17 cellular contexts compared by ENCODE assay signal in the genomic region with DNA sequence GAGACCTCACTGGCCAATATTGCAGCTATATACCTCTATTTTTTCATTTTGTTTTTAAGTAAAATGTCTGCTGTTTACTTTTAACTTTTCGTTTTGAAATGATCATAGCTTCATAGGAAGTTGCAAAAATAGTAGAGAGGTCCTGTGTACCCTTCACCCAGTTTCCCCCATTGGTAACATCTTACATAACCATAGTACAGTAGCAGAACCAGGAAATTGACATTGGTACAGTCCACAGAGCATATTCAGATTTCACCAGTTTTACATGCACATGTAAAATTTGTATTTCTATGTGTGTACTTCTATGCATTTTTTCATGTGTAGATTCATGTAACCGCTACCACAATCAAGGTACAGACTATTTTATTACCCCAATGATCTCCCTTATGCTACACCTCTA.
"Had no signal": no experiment of that assay in that cellular context is flagged by ENCODE, and none has a peak within 500 bp of the region (broad histone marks: within the 10 kb centered on the region; RNA-seq: fewer than 3 reads in every experiment).

No MANE protein-coding gene starts in this region.

- ATAC-seq: body of pancreas; effector memory CD8-positive, alpha-beta T cell; left lung; stimulated activated naive CD8-positive, alpha-beta T cell treated with anti-CD3 and anti-CD28 coated beads, Interleukin-15, Interleukin-2, amounts not matched to agents 100 U/mL and 50 U/mL, for 24 hours; T-helper 17 cell had no signal

- DNase-seq: activated CD4-positive, alpha-beta T cell treated with anti-CD3 and anti-CD28 coated beads, Interleukin-2, amount 10 ng/mL, durations not matched to agents 24 days and 14 days; activated CD4-positive, CD25-positive, alpha-beta regulatory T cell; activated CD8-positive, alpha-beta memory T cell treated with anti-CD3 and anti-CD28 coated beads for 24 hours; activated naive CD8-positive, alpha-beta T cell treated with anti-CD3 and anti-CD28 coated beads for 36 hours; amygdala; body of pancreas; dermis blood vessel endothelial cell; effector memory CD8-positive, alpha-beta T cell; kidney; left lung; SJCRH30; stimulated activated naive CD8-positive, alpha-beta T cell treated with anti-CD3 and anti-CD28 coated beads, Interleukin-15, Interleukin-2, amounts not matched to agents 100 U/mL and 50 U/mL, for 24 hours; T-helper 17 cell had no signal

- H3K36me3 ChIP-seq: left lung, neutrophil, right atrium auricular region had no signal

- H3K4me3 ChIP-seq: body of pancreas, left lung, right atrium auricular region, SJCRH30 had no signal

- H3K36me3 Mint-ChIP-seq: activated naive CD8-positive, alpha-beta T cell treated with anti-CD3 and anti-CD28 coated beads for 36 hours; memory B cell had no signal

- H3K4me3 Mint-ChIP-seq: activated CD4-positive, alpha-beta T cell treated with anti-CD3 and anti-CD28 coated beads, Interleukin-2, amount 10 ng/mL, durations not matched to agents 24 days and 14 days; activated naive CD8-positive, alpha-beta T cell treated with anti-CD3 and anti-CD28 coated beads for 36 hours; activated T-helper 1 cell treated with anti-CD3 and anti-CD28 coated beads, Interleukin-12 subunit alpha, Interleukin-12 subunit beta, Interleukin-2, Interleukin-4 antibody, amounts not matched to agents 30 ng/mL and 10 ng/mL and 1 ng/mL, durations not matched to agents 14 hours and 24 hours and 36 hours; effector memory CD8-positive, alpha-beta T cell; memory B cell; T-helper 17 cell had no signal

- H3K27ac ChIP-seq: body of pancreas, neutrophil, right atrium auricular region, SJCRH30 had no signal

- H3K4me1 Mint-ChIP-seq: memory B cell had no signal

- H3K9me3 ChIP-seq: body of pancreas, left lung, neutrophil, right atrium auricular region, SJCRH30 had no signal

- H3K27me3 ChIP-seq: body of pancreas, right atrium auricular region, SJCRH30 had no signal

- H3K9me3 Mint-ChIP-seq: activated CD4-positive, alpha-beta T cell treated with anti-CD3 and anti-CD28 coated beads, Interleukin-2, amount 10 ng/mL, durations not matched to agents 24 days and 14 days; activated naive CD8-positive, alpha-beta T cell treated with anti-CD3 and anti-CD28 coated beads for 36 hours; activated T-helper 1 cell treated with anti-CD3 and anti-CD28 coated beads, Interleukin-12 subunit alpha, Interleukin-12 subunit beta, Interleukin-2, Interleukin-4 antibody, amounts not matched to agents 30 ng/mL and 10 ng/mL and 1 ng/mL, durations not matched to agents 14 hours and 24 hours and 36 hours; effector memory CD8-positive, alpha-beta T cell; memory B cell had no signal

- H3K27ac Mint-ChIP-seq: activated CD4-positive, alpha-beta T cell treated with anti-CD3 and anti-CD28 coated beads, Interleukin-2, amount 10 ng/mL, durations not matched to agents 24 days and 14 days; activated naive CD8-positive, alpha-beta T cell treated with anti-CD3 and anti-CD28 coated beads for 36 hours; activated T-helper 1 cell treated with anti-CD3 and anti-CD28 coated beads, Interleukin-12 subunit alpha, Interleukin-12 subunit beta, Interleukin-2, Interleukin-4 antibody, amounts not matched to agents 30 ng/mL and 10 ng/mL and 1 ng/mL, durations not matched to agents 14 hours and 24 hours and 36 hours; effector memory CD8-positive, alpha-beta T cell; memory B cell; T-helper 17 cell had no signal
